Comparison of ENCODE assay signal across 7 cellular contexts in the genomic region with DNA sequence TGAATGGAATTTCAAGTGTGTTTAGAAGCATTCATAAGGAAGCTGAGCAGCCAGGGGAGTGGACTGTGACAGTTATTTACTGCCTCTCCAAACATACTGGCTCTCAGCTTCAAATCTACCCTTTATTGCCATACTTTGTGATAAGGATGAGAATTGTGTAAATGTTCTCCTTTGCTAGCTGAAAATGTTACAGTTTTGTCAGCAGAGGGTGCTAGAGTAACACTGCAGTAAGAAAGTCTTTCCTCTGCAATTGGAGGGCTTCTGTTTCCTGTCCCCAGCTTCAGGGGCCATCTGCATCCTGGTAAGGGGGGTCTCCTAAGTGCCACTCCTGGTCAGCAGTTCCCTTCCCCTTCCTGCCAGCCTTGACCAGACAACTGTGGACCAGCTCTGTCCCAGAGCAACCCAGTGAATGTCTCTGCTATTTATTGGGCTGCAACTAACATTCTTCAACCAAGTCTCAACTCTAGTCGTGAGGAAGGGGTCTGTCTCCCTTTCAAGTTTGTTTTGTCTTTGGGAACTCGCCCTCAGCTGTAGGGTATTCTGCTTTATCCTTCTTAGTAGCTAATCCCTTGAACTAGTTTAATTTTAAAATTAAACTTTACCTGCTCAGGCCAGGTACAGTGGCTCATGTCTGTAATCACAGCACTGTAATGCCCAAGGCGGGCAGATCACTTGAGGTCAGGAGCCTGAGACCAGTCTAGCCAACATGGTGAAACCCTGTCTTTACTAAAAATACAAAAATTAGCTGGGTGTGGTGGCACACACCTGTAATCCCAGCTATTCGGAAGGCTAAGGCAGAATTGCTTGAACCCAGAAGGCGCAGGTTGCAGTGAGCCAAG. TPM values are rescaled to one million over a fixed set of nuclear protein-coding genes. Genes with fewer than 3 reads are reported as not detected.
DNase-seq lines count a peak whose midpoint lies in the region; ATAC-seq, FAIRE-seq and TF ChIP-seq lines count a peak whose summit lies in the region.

No MANE protein-coding gene starts in this region.

- no peak for FAIRE-seq in pancreas (lab: Jason Lieb, UNC)

- no peaks in the 10 kb centered on the region for H3K36me3 ChIP-seq in GM23248 (ENCODE audit: low read depth)
- no peaks in the 10 kb centered on the region for H3K36me3 ChIP-seq in pancreas

- H4K20me1 ChIP-seq in GM23248 (ENCODE audit: insufficient read depth) = no peaks in the 10 kb centered on the region

- no peak overlapping the region for H3K4me3 Mint-ChIP-seq in glutamatergic neuron (ENCODE audit: unreplicated experiment)

- peak; percentile 74 to 91 (median 86) for ATAC-seq in pancreas
- no peak for ATAC-seq in HG02938 (IDR thresholded peaks at IDR 0.05; ENCODE audit: unreplicated experiment)

- peaks cover 7% of the 10 kb centered on the region; the same call in 1 of the 2 replicates for H3F3A ChIP-seq in GM23248 (ENCODE audit: insufficient read depth)

- no peak overlapping the region for H3K27ac Mint-ChIP-seq in glutamatergic neuron (ENCODE audit: unreplicated experiment)

- no peak overlapping the region for H3K4me2 ChIP-seq in GM23248 (ENCODE audit: unreplicated experiment)

- H3K79me2 ChIP-seq in GM23248 (ENCODE audit: insufficient read depth) = peaks cover 67% of the 10 kb centered on the region

- TF ChIP-seq CTCF in glutamatergic neuron (IDR thresholded peaks at IDR 0.05; ENCODE audit: partially characterized antibody, unreplicated experiment) (peak; percentile 68), pancreas (IDR thresholded peaks at IDR 0.05) (peak; percentile 32 to 69 (median 66))

- H2AFZ ChIP-seq in GM23248 = no peak overlapping the region

- H3K27ac ChIP-seq in GM23248 (no peak overlapping the region), pancreas (no peak overlapping the region)

- H3K9me3 ChIP-seq in GM23248 (ENCODE audit: low read depth) (no peaks in the 10 kb centered on the region), pancreas (no peaks in the 10 kb centered on the region)

- DNase-seq in Daoy (ENCODE audit: low read depth) = peak; percentile 41
- DNase-seq in GM23248 = peak; percentile 63
- DNase-seq in NCI-H2196 (lab: John Stamatoyannopoulos, UW; ENCODE audit: unreplicated experiment) = peak; percentile 16
- DNase-seq in activated T-cell treated with anti-CD3 and anti-CD28 coated beads, Interleukin-2, amount 50 U/mL, for 48 hours = peak; percentile 28 to 30
- DNase-seq in glutamatergic neuron = peak; percentile 28
- DNase-seq in pancreas = peak in 1 of 6 donors; percentile 22

- no peaks in the 10 kb centered on the region for H3K4me1 Mint-ChIP-seq in glutamatergic neuron (ENCODE audit: low read depth, unreplicated experiment)

- H3K27me3 ChIP-seq in GM23248 (replicated peaks; ENCODE audit: insufficient read depth) = no peaks in the 10 kb centered on the region
- no peaks in the 10 kb centered on the region for H3K27me3 ChIP-seq in pancreas

- H3K4me1 ChIP-seq in GM23248 (ENCODE audit: insufficient read depth) (peaks cover 21% of the 10 kb centered on the region), pancreas (no peaks in the 10 kb centered on the region)

- in situ Hi-C loops in GM23248 (cut with MboI) = loop anchor here (10.0 kb wide), 1 partner anchor 415 kb away; no protein-coding TSS in a partner anchor

- no peaks in the 10 kb centered on the region for H3K9me2 ChIP-seq in GM23248 (ENCODE audit: insufficient read depth)

- H3K4me3 ChIP-seq in GM23248 (no peak overlapping the region), pancreas (no peak overlapping the region)

- intact Hi-C loops in pancreas (cut with DNase I) = loop anchor here in 2 of 3 donors (5.0 kb wide), 1 partner anchor 418 kb away; no protein-coding TSS in a partner anchor

- WGBS in GM23248 (ENCODE audit: low coverage in 1 of 2, low lambda C conversion rate in 2 of 2, missing lambda C conversion rate in 2 of 2), 2 experiments = 57% methylated on average over 5 of the region's 5 CpGs
- 59 to 67% methylated on average over 5 of the region's 5 CpGs for WGBS in pancreas, 2 donors

- no peaks in the 10 kb centered on the region for H3K9me3 Mint-ChIP-seq in glutamatergic neuron (ENCODE audit: unreplicated experiment)

- H3K9ac ChIP-seq in GM23248 = no peak overlapping the region

- no peaks in the 10 kb centered on the region for H3K27me3 Mint-ChIP-seq in glutamatergic neuron (ENCODE audit: unreplicated experiment)

- peaks cover 9% of the 10 kb centered on the region for H3K36me3 Mint-ChIP-seq in glutamatergic neuron (ENCODE audit: unreplicated experiment)

RNA-seq across cellular contexts. Expression of a gene that starts 45.3 kb away (rescaled TPM):
- total RNA-seq in Daoy (2014; rRNA removed; shearing (Covaris generic)) = 9.7 and 18.5 TPM in 2 replicates
- total RNA-seq in GM23248 (2014; rRNA removed; shearing (Covaris generic)) = 8.6 and 9.4 TPM in 2 replicates
- polyA plus RNA-seq in GM23248 (2016; fragmentation: Nextera tagmentation; extraction: Ambion mirVana) (4.2 and 6.9 TPM in 2 replicates), pancreas (1 to 10 TPM; 1.7 to 2.7 TPM)
- total RNA-seq in glutamatergic neuron (ENCODE audit: unreplicated experiment) (278 TPM), pancreas (10 to 100 TPM in 1 of 6 donors, 1 to 10 TPM in 5; 5.3 to 13.2 (median 7.2) TPM)

Comparison
In these comparisons a context has a peak if more than half of its experiments do, and no peak if none do; other contexts are left out.
1. RNA of a gene that starts 45.3 kb away (total RNA-seq): 278 TPM in glutamatergic neuron (single experiment); 9.7 to 18.5 TPM in Daoy, 8.6 to 9.4 TPM in GM23248 and 5.3 to 13.2 TPM in pancreas; every median in the first group is over 10 times any median in the second.